In genomic region chr17:77915594-77916021, GRCh38 we compare ENCODE assay signal across 21 cellular contexts.
"Had no signal": no experiment of that assay in that cellular context is flagged by ENCODE, and none has a peak within 500 bp of the region (broad histone marks: within the 10 kb centered on the region; RNA-seq: fewer than 3 reads in every experiment).

No MANE protein-coding gene starts in this region.

- H3K27me3 ChIP-seq: cardiac muscle cell, thyroid gland had no signal

- H3K27ac ChIP-seq: cardiac muscle cell, heart right ventricle, thyroid gland, WERI-Rb-1 had no signal

- H3K27ac Mint-ChIP-seq: activated CD4-positive, alpha-beta T cell treated with anti-CD3 and anti-CD28 coated beads, Interleukin-2, amount 10 ng/mL, durations not matched to agents 7 days and 5 days; activated CD8-positive, alpha-beta T cell treated with anti-CD3 and anti-CD28 coated beads for 36 hours; activated naive CD8-positive, alpha-beta T cell treated with anti-CD3 and anti-CD28 coated beads, Interleukin-2, amount 50 U/mL, for 24 hours; activated T-helper 1 cell treated with anti-CD3 and anti-CD28 coated beads, Interleukin-12 subunit alpha, Interleukin-12 subunit beta, Interleukin-2, Interleukin-4 antibody, amounts not matched to agents 30 ng/mL and 10 ng/mL and 1 ng/mL, durations not matched to agents 14 hours and 24 hours and 36 hours; progenitor cell of endocrine pancreas; stimulated activated naive CD8-positive, alpha-beta T cell treated with anti-CD3 and anti-CD28 coated beads, Interleukin-15, Interleukin-2, amounts not matched to agents 100 ng/mL and 50 ng/mL, for 24 hours had no signal

- H3K4me3 ChIP-seq: cardiac muscle cell, heart right ventricle, mucosa of descending colon, thyroid gland had no signal

- H3K4me3 Mint-ChIP-seq: activated CD4-positive, alpha-beta T cell treated with anti-CD3 and anti-CD28 coated beads, Interleukin-2, amount 10 ng/mL, durations not matched to agents 7 days and 5 days; activated CD8-positive, alpha-beta T cell treated with anti-CD3 and anti-CD28 coated beads for 36 hours; activated naive CD8-positive, alpha-beta T cell treated with anti-CD3 and anti-CD28 coated beads, Interleukin-2, amount 50 U/mL, for 24 hours; activated T-helper 1 cell treated with anti-CD3 and anti-CD28 coated beads, Interleukin-12 subunit alpha, Interleukin-12 subunit beta, Interleukin-2, Interleukin-4 antibody, amounts not matched to agents 30 ng/mL and 10 ng/mL and 1 ng/mL, durations not matched to agents 14 hours and 24 hours and 36 hours; neural crest cell; stimulated activated naive CD8-positive, alpha-beta T cell treated with anti-CD3 and anti-CD28 coated beads, Interleukin-15, Interleukin-2, amounts not matched to agents 100 ng/mL and 50 ng/mL, for 24 hours had no signal

- H3K9me3 ChIP-seq: mucosa of descending colon, thyroid gland had no signal

- H3K9me3 Mint-ChIP-seq: activated CD4-positive, alpha-beta T cell treated with anti-CD3 and anti-CD28 coated beads, Interleukin-2, amount 10 ng/mL, durations not matched to agents 7 days and 5 days; activated CD8-positive, alpha-beta T cell treated with anti-CD3 and anti-CD28 coated beads for 36 hours; activated naive CD8-positive, alpha-beta T cell treated with anti-CD3 and anti-CD28 coated beads, Interleukin-2, amount 50 U/mL, for 24 hours; activated T-helper 1 cell treated with anti-CD3 and anti-CD28 coated beads, Interleukin-12 subunit alpha, Interleukin-12 subunit beta, Interleukin-2, Interleukin-4 antibody, amounts not matched to agents 30 ng/mL and 10 ng/mL and 1 ng/mL, durations not matched to agents 14 hours and 24 hours and 36 hours; stimulated activated naive CD8-positive, alpha-beta T cell treated with anti-CD3 and anti-CD28 coated beads, Interleukin-15, Interleukin-2, amounts not matched to agents 100 ng/mL and 50 ng/mL, for 24 hours had no signal

- ATAC-seq: activated CD8-positive, alpha-beta T cell treated with anti-CD3 and anti-CD28 coated beads for 36 hours; activated naive CD8-positive, alpha-beta T cell treated with anti-CD3 and anti-CD28 coated beads, Interleukin-2, amount 50 U/mL, for 24 hours; left colon had no signal

- DNase-seq: activated CD4-positive, alpha-beta T cell treated with anti-CD3 and anti-CD28 coated beads, Interleukin-2, amount 10 ng/mL, durations not matched to agents 7 days and 5 days; activated CD4-positive, CD25-positive, alpha-beta regulatory T cell treated with anti-CD3 and anti-CD28 coated beads, Interleukin-2, amount 50 U/mL, for 72 hours; activated CD8-positive, alpha-beta T cell treated with anti-CD3 and anti-CD28 coated beads for 36 hours; activated gamma-delta T cell; activated naive CD4-positive, alpha-beta T cell treated with anti-CD3 and anti-CD28 coated beads, Interleukin-2, amount 50 U/mL, for 16 hours; activated naive CD8-positive, alpha-beta T cell treated with anti-CD3 and anti-CD28 coated beads, Interleukin-2, amount 50 U/mL, for 24 hours; heart right ventricle; islet precursor cell; left colon; mesenchymal stem cell; mucosa of descending colon; retina; stimulated activated CD4-positive, alpha-beta T cell treated with anti-CD3 and anti-CD28 coated beads, Interleukin-12 subunit alpha, Interleukin-12 subunit beta, amount 100 ng/mL, for 4 hours; substantia nigra; thyroid gland; WERI-Rb-1 had no signal

- H3K36me3 ChIP-seq: cardiac muscle cell, heart right ventricle, thyroid gland, WERI-Rb-1 had no signal
